Comparison of ENCODE assay signal across 1 cellular context in the genomic region with DNA sequence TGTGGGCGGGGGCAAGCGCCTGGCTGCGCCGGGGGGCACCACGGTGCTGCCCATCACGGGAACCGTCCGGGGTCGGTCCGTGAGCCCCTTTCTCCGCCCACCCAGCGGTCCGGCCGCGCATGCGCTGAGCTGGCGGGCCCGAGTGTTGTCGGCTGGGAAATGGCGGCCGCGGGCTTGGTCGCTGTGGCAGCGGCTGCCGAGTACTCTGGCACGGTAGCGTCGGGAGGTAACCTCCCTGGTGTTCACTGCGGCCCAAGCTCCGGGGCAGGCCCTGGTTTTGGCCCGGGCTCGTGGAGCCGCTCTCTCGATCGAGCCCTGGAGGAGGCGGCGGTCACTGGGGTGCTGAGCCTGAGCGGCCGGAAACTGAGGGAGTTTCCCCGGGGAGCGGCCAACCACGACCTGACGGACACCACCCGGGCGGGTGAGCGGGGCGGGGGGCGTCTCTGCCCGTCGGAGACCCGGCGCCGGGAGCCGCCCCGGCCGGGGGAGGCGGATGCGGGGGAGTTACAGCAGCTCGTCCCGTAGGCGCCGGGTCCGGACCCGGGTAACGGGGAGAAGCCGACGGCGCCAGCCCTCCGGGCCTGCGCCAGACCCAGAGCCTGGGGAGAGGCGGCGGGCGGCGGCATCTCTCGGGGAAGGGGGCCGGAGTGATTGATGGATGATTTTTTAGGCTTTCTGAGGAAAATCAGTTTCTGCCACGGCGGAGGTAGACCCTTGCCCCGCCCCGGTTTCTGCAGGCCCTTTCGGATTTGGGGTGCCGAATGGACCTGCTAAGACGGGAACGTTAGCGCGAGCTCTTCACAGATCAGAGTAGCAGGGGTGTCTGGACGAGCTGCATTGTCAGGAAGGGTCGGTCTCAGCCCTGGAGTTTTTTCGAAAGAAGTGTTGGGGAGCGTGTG.
TF ChIP-seq lines count a peak whose summit lies in the region.

A gene (plus strand): TSS at position 135 of the 899 bp plus-strand sequence. CDS start 25 bp downstream, at position 160.

TF ChIP-seq in liver, 16 proteins besides CTCF, POLR2A, EP300 and RAD21 (continued from another document):
- TF ChIP-seq EGR1 (IDR thresholded peaks at IDR 0.05; ENCODE audit: low read depth in 2 of 2) (no peak), HNF4A (conservative IDR thresholded peaks at IDR 0.05) (no peak), YY1 (IDR thresholded peaks at IDR 0.05) (peak; percentile 98), NR2F2 (IDR thresholded peaks at IDR 0.05) (no peak), RXRA (IDR thresholded peaks at IDR 0.05) (no peak), HNF4G (IDR thresholded peaks at IDR 0.05) (no peak), FOXA2 (IDR thresholded peaks at IDR 0.05) (no peak), TAF1 (conservative IDR thresholded peaks at IDR 0.05) (peak; percentile 82), SP1 (IDR thresholded peaks at IDR 0.05) (no peak), JUND (IDR thresholded peaks at IDR 0.05) (no peak)
- TF ChIP-seq, protein P1, sequence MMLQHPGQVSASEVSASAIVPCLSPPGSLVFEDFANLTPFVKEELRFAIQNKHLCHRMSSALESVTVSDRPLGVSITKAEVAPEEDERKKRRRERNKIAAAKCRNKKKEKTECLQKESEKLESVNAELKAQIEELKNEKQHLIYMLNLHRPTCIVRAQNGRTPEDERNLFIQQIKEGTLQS (IDR thresholded peaks at IDR 0.05) = no peak
- TF ChIP-seq, protein P2, sequence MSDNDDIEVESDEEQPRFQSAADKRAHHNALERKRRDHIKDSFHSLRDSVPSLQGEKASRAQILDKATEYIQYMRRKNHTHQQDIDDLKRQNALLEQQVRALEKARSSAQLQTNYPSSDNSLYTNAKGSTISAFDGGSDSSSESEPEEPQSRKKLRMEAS (IDR thresholded peaks at IDR 0.05) = no peak
TF ChIP-seq in liver: peak in this region for 4.
